Comparison of ENCODE assay signal across 11 cellular contexts in the genomic region with DNA sequence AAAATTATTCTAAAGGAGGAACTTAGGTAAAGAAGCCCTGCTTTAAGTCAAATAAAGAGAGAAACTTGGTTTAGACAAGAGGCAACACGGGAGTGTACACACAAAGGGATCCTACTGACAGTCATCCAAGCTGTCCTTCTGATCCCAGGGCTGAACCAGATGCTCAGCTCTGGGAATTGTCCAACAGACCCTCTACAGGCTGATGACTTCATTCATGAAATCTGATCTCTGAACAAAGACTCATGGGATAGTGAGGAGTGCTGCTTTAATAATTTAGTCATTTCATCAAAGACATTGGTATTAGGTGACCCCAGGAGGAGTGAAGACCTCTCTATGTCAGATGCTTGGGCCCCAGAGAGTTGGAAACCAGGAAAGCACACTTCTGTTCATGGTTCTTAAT.
DNase-seq lines count a peak whose midpoint lies in the region; ATAC-seq and TF ChIP-seq lines count a peak whose summit lies in the region.
"Had no signal": no experiment of that assay in that cellular context is flagged by ENCODE, and none has a peak within 500 bp of the region (broad histone marks: within the 10 kb centered on the region; RNA-seq: fewer than 3 reads in every experiment).

No MANE protein-coding gene starts in this region.

- H3K27ac Mint-ChIP-seq in activated CD8-positive, alpha-beta T cell treated with anti-CD3 and anti-CD28 coated beads for 36 hours = peak overlapping the region; percentile 86
- no peak overlapping the region for H3K27ac Mint-ChIP-seq in activated CD8-positive, alpha-beta T cell treated with anti-CD3 and anti-CD28 coated beads, Interleukin-2, amount 10 ng/mL, durations not matched to agents 7 days and 5 days
- peak overlapping the region; percentile 72 to 83 for H3K27ac Mint-ChIP-seq in activated naive CD4-positive, alpha-beta T cell treated with anti-CD3 and anti-CD28 coated beads, Interleukin-2, amount 50 U/mL, for 72 hours
- H3K27ac Mint-ChIP-seq in natural killer cell treated with Interleukin-12 subunit alpha and Interleukin-12 subunit beta and Interleukin-15 and Interleukin-18, amount 100 ng/mL, for 72 hours = peak overlapping the region; percentile 93
- H3K27ac Mint-ChIP-seq: WTC11 had no signal

- intact Hi-C loops in activated CD8-positive, alpha-beta T cell treated with anti-CD3 and anti-CD28 coated beads for 36 hours (cut with micrococcal nuclease) = no loop called here

- CTCF ChIA-PET in activated CD8-positive, alpha-beta T cell treated with anti-CD3 and anti-CD28 coated beads for 36 hours (lab: Charles Lee) = interaction anchor here (0.6 to 1.7 kb wide), 8 partner anchors 9 to 274 kb away, joined by 3 to 10 read pairs (median 4); no protein-coding TSS in a partner anchor
- CTCF ChIA-PET in activated CD8-positive, alpha-beta T cell treated with anti-CD3 and anti-CD28 coated beads, Interleukin-2, amount 10 ng/mL, durations not matched to agents 7 days and 5 days (lab: Charles Lee) = interaction anchor here (0.8 to 2.0 kb wide), 5 partner anchors 8 to 162 kb away, joined by 3 to 6 read pairs (median 3); no protein-coding TSS in a partner anchor

- peaks cover 1% of the 10 kb centered on the region for H3K9me3 Mint-ChIP-seq in activated CD8-positive, alpha-beta T cell treated with anti-CD3 and anti-CD28 coated beads for 36 hours
- H3K9me3 Mint-ChIP-seq in activated CD8-positive, alpha-beta T cell treated with anti-CD3 and anti-CD28 coated beads, Interleukin-2, amount 10 ng/mL, durations not matched to agents 7 days and 5 days (ENCODE audit: insufficient read depth) = no peaks in the 10 kb centered on the region
- H3K9me3 Mint-ChIP-seq in activated naive CD4-positive, alpha-beta T cell treated with anti-CD3 and anti-CD28 coated beads, Interleukin-2, amount 50 U/mL, for 72 hours = no peaks in the 10 kb centered on the region
- H3K9me3 Mint-ChIP-seq in natural killer cell treated with Interleukin-12 subunit alpha and Interleukin-12 subunit beta and Interleukin-15 and Interleukin-18, amount 100 ng/mL, for 72 hours = peaks cover 4% of the 10 kb centered on the region
- H3K9me3 Mint-ChIP-seq: WTC11 had no signal

- H3K4me1 Mint-ChIP-seq in activated CD8-positive, alpha-beta T cell treated with anti-CD3 and anti-CD28 coated beads for 36 hours (ENCODE audit: low read depth) = peaks cover 84% of the 10 kb centered on the region
- H3K4me1 Mint-ChIP-seq in activated CD8-positive, alpha-beta T cell treated with anti-CD3 and anti-CD28 coated beads, Interleukin-2, amount 10 ng/mL, durations not matched to agents 7 days and 5 days (ENCODE audit: low read depth) = peaks cover 67% of the 10 kb centered on the region
- peaks cover 45 to 47% of the 10 kb centered on the region in 2 donors for H3K4me1 Mint-ChIP-seq in natural killer cell treated with Interleukin-12 subunit alpha and Interleukin-12 subunit beta and Interleukin-15 and Interleukin-18, amount 100 ng/mL, for 72 hours (ENCODE audit: low read depth in 2 of 2)

- POLR2A ChIA-PET in activated CD8-positive, alpha-beta T cell treated with anti-CD3 and anti-CD28 coated beads for 36 hours (lab: Charles Lee) = interaction anchor here (1.3 kb wide), 1 partner anchor 19 kb away, joined by 5 read pairs; no protein-coding TSS in a partner anchor
- POLR2A ChIA-PET in activated CD8-positive, alpha-beta T cell treated with anti-CD3 and anti-CD28 coated beads, Interleukin-2, amount 10 ng/mL, durations not matched to agents 7 days and 5 days (lab: Charles Lee) = no interaction called here

- TF ChIP-seq CTCF in activated CD8-positive, alpha-beta T cell treated with anti-CD3 and anti-CD28 coated beads for 36 hours (IDR thresholded peaks at IDR 0.05) = no peak

- H3K4me3 Mint-ChIP-seq in activated CD8-positive, alpha-beta T cell treated with anti-CD3 and anti-CD28 coated beads for 36 hours = no peak overlapping the region
- no peak overlapping the region for H3K4me3 Mint-ChIP-seq in activated CD8-positive, alpha-beta T cell treated with anti-CD3 and anti-CD28 coated beads, Interleukin-2, amount 10 ng/mL, durations not matched to agents 7 days and 5 days
- no peak overlapping the region for H3K4me3 Mint-ChIP-seq in natural killer cell treated with Interleukin-12 subunit alpha and Interleukin-12 subunit beta and Interleukin-15 and Interleukin-18, amount 100 ng/mL, for 72 hours
- H3K4me3 Mint-ChIP-seq: WTC11 had no signal

- H3K36me3 Mint-ChIP-seq in activated CD8-positive, alpha-beta T cell treated with anti-CD3 and anti-CD28 coated beads for 36 hours (ENCODE audit: low read depth) = peaks cover 71% of the 10 kb centered on the region
- peaks cover 86% of the 10 kb centered on the region for H3K36me3 Mint-ChIP-seq in activated CD8-positive, alpha-beta T cell treated with anti-CD3 and anti-CD28 coated beads, Interleukin-2, amount 10 ng/mL, durations not matched to agents 7 days and 5 days (ENCODE audit: low read depth)
- H3K36me3 Mint-ChIP-seq in activated naive CD4-positive, alpha-beta T cell treated with anti-CD3 and anti-CD28 coated beads, Interleukin-2, amount 50 U/mL, for 72 hours = peaks cover 28 to 57% of the 10 kb centered on the region in 2 donors
- H3K36me3 Mint-ChIP-seq in natural killer cell treated with Interleukin-12 subunit alpha and Interleukin-12 subunit beta and Interleukin-15 and Interleukin-18, amount 100 ng/mL, for 72 hours = peaks cover 34% of the 10 kb centered on the region

- ATAC-seq in activated CD8-positive, alpha-beta T cell treated with anti-CD3 and anti-CD28 coated beads for 36 hours = no peak
- no peak for ATAC-seq in activated CD8-positive, alpha-beta T cell treated with anti-CD3 and anti-CD28 coated beads, Interleukin-2, amount 10 ng/mL, durations not matched to agents 7 days and 5 days
- ATAC-seq in activated naive CD4-positive, alpha-beta T cell treated with anti-CD3 and anti-CD28 coated beads, Interleukin-2, amount 50 U/mL, for 72 hours = no peak
- ATAC-seq in natural killer cell treated with Interleukin-12 subunit alpha and Interleukin-12 subunit beta and Interleukin-15 and Interleukin-18, amount 100 ng/mL, for 72 hours = no peak
- no peak for ATAC-seq in HG03025 (IDR thresholded peaks at IDR 0.05; ENCODE audit: low FRiP score, unreplicated experiment)
- ATAC-seq in activated CD4-positive, CD25-positive, alpha-beta regulatory T cell treated with anti-CD3 and anti-CD28 coated beads, Interleukin-2, amount 50 U/mL, for 24 hours = no peak
- ATAC-seq: WTC11 had no signal

- H3K27me3 Mint-ChIP-seq in activated CD8-positive, alpha-beta T cell treated with anti-CD3 and anti-CD28 coated beads for 36 hours = no peaks in the 10 kb centered on the region
- no peaks in the 10 kb centered on the region for H3K27me3 Mint-ChIP-seq in activated CD8-positive, alpha-beta T cell treated with anti-CD3 and anti-CD28 coated beads, Interleukin-2, amount 10 ng/mL, durations not matched to agents 7 days and 5 days (ENCODE audit: low read depth)
- H3K27me3 Mint-ChIP-seq in natural killer cell treated with Interleukin-12 subunit alpha and Interleukin-12 subunit beta and Interleukin-15 and Interleukin-18, amount 100 ng/mL, for 72 hours = no peaks in the 10 kb centered on the region

- DNase-seq in activated CD8-positive, alpha-beta T cell treated with anti-CD3 and anti-CD28 coated beads for 36 hours = no peak
- no peak for DNase-seq in activated CD8-positive, alpha-beta T cell treated with anti-CD3 and anti-CD28 coated beads, Interleukin-2, amount 10 ng/mL, durations not matched to agents 7 days and 5 days
- peak; percentile 87 for DNase-seq in NCI-H2029 treated with DMSO at 0.1 percent for 48 hours (lab: John Stamatoyannopoulos, UW)
- no peak for DNase-seq in activated naive CD4-positive, alpha-beta T cell treated with anti-CD3 and anti-CD28 coated beads, Interleukin-2, amount 50 U/mL, for 72 hours (ENCODE audit: low spot score in 2 of 2)
- no peak for DNase-seq in natural killer cell treated with Interleukin-12 subunit alpha and Interleukin-12 subunit beta and Interleukin-15 and Interleukin-18, amount 100 ng/mL, for 72 hours (ENCODE audit: low spot score)
- no peak for DNase-seq in NCI-H345 treated with DMSO at 0.1 percent for 48 hours (lab: John Stamatoyannopoulos, UW; ENCODE audit: unreplicated experiment)
- DNase-seq: adrenal gland; stimulated activated CD4-positive, alpha-beta T cell treated with anti-CD3 and anti-CD28 coated beads, Interleukin-4, amount 100 ng/mL, for 1 hour had no signal
